In genomic region chr14:69906201-69906600, GRCh38 we compare ENCODE assay signal across 26 cellular contexts.
"Had no signal": no experiment of that assay in that cellular context is flagged by ENCODE, and none has a peak within 500 bp of the region (broad histone marks: within the 10 kb centered on the region; RNA-seq: fewer than 3 reads in every experiment).

No MANE protein-coding gene starts in this region.

- DNase-seq: hypothalamus; immature natural killer cell; left ventricle myocardium inferior; mesendoderm; naive B cell; natural killer cell; nephron progenitor cell; occipital lobe; right lobe of liver; stimulated activated CD4-positive, alpha-beta T cell treated with anti-CD3 and anti-CD28 coated beads, Interleukin-1b, Interleukin-23, amount 100 ng/mL, for 48 hours; stimulated activated CD4-positive, alpha-beta T cell treated with anti-CD3 and anti-CD28 coated beads, Interleukin-2, amount 100 ng/mL, for 48 hours; stimulated activated CD4-positive, alpha-beta T cell treated with anti-CD3 and anti-CD28 coated beads, Interleukin-4, amount 100 ng/mL, for 4 hours; stimulated activated CD8-positive, alpha-beta memory T cell treated with anti-CD3 and anti-CD28 coated beads, Interleukin-4, amount 100 ng/mL, for 48 hours; stimulated activated naive CD4-positive, alpha-beta T cell treated with Interleukin-2 at 50 U/mL for 16 hours; stimulated activated naive CD8-positive, alpha-beta T cell treated with anti-CD3 and anti-CD28 coated beads, Interleukin-15, amount 100 ng/mL, for 72 hours; substantia nigra had no signal

- H3K9me3 ChIP-seq: left ventricle myocardium inferior, neutrophil, right atrium auricular region, right lobe of liver, tibial nerve, vagina had no signal

- H3K4me3 ChIP-seq: left ventricle myocardium inferior, lung, neural progenitor cell, right atrium auricular region, right lobe of liver, smooth muscle cell, tibial nerve, vagina had no signal

- FAIRE-seq: islet of Langerhans had no signal

- H2AFZ ChIP-seq: neural progenitor cell, parathyroid adenoma had no signal

- H3K27me3 ChIP-seq: neural progenitor cell, right atrium auricular region, right lobe of liver, tibial nerve, vagina had no signal

- H3K4me2 ChIP-seq: neural progenitor cell, smooth muscle cell had no signal

- ATAC-seq: natural killer cell; right lobe of liver; stimulated activated memory B cell treated with anti-CD40 and anti-IgM and Interleukin-4, amounts not matched to agents 10 μg/mL and 1 μg/mL and 100 μg/mL, for 72 hours; stimulated activated naive CD8-positive, alpha-beta T cell treated with anti-CD3 and anti-CD28 coated beads, Interleukin-15, amount 100 ng/mL, for 72 hours had no signal

- H3K27ac ChIP-seq: left ventricle myocardium inferior, neural progenitor cell, neutrophil, parathyroid adenoma, right atrium auricular region, right lobe of liver, tibial nerve, vagina had no signal

- H3K36me3 ChIP-seq: left ventricle myocardium inferior, neural progenitor cell, neutrophil, right atrium auricular region, right lobe of liver, tibial nerve, vagina had no signal

- H3K4me1 ChIP-seq: left ventricle myocardium inferior, parathyroid adenoma, right atrium auricular region, vagina had no signal

- H3K79me2 ChIP-seq: parathyroid adenoma had no signal

- H3K9ac ChIP-seq: neural progenitor cell, parathyroid adenoma had no signal
